ENCODE assay signal across 11 cellular contexts in the genomic region with DNA sequence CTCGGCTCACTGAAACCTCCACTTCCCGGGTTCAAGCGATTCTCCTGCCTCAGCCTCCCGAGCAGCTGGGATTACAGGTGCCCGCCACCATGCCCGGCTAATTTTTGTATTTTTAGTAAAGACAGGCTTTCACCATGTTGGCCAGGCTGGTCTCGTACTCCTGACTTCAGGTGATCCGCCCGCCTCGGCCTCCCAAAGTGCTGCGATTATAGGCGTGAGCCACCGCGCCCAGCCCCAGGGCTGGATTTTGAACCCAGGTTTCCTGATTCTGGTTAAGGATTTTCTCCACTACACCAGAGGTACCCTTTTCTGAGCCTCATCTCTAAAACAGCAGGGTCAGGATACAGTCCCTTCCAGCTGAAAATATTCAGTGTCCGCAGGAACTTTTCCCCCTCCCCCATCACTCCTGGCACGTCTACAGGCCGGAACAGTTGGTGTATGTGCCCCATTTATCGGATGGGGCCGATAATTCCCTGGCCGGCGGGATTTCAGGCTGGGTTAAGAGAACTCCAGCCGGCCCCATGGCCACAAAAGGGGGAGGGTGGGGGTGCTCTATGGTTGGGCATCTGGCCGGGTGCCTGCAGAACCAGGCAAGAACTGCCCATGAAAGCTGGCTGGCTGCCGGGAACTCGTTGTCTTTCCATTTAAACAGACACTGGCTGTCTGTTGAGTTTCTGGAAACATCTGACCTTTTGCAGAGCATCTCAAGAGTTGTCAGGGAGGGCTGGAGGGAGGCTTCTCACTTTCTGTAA. TPM values are rescaled to one million over a fixed set of nuclear protein-coding genes. Genes with fewer than 3 reads are reported as not detected.
DNase-seq lines count a peak whose midpoint lies in the region; ATAC-seq and TF ChIP-seq lines count a peak whose summit lies in the region.
"Had no signal": no experiment of that assay in that cellular context is flagged by ENCODE, and none has a peak within 500 bp of the region (broad histone marks: within the 10 kb centered on the region; RNA-seq: fewer than 3 reads in every experiment).

No MANE protein-coding gene starts in this region.

- H3K4me3 Mint-ChIP-seq in effector memory CD8-positive, alpha-beta T cell = no peak overlapping the region
- H3K4me3 Mint-ChIP-seq: activated CD8-positive, alpha-beta T cell treated with anti-CD3 and anti-CD28 coated beads, Interleukin-2, amount 10 ng/mL, durations not matched to agents 7 days and 5 days; HFFc6 had no signal

- H3K27ac Mint-ChIP-seq in effector memory CD8-positive, alpha-beta T cell = no peak overlapping the region
- H3K27ac Mint-ChIP-seq: activated CD8-positive, alpha-beta T cell treated with anti-CD3 and anti-CD28 coated beads, Interleukin-2, amount 10 ng/mL, durations not matched to agents 7 days and 5 days; HFFc6 had no signal

- no peaks in the 10 kb centered on the region for H3K36me3 Mint-ChIP-seq in effector memory CD8-positive, alpha-beta T cell (ENCODE audit: insufficient read depth)

- H3F3A ChIP-seq in GM23248 (ENCODE audit: insufficient read depth) = no peaks in the 10 kb centered on the region

- peak; percentile 45 for DNase-seq in GM23248
- peak; percentile 8 to 98 (median 80) for DNase-seq in anterior cingulate cortex (lab: John Stamatoyannopoulos, UW)
- DNase-seq in left ventricle myocardium superior = peak; percentile 96
- DNase-seq in psoas muscle = peak; percentile 79 to 88
- DNase-seq in GF-D8 (lab: John Stamatoyannopoulos, UW) = no peak
- no peak for DNase-seq in effector memory CD8-positive, alpha-beta T cell
- no peak for DNase-seq in activated naive CD4-positive, alpha-beta T cell treated with Interleukin-2 at 50 U/mL for 16 hours
- DNase-seq: activated CD8-positive, alpha-beta T cell treated with anti-CD3 and anti-CD28 coated beads, Interleukin-2, amount 10 ng/mL, durations not matched to agents 7 days and 5 days; HFFc6; NCI-H1417 treated with DMSO at 0.1 percent for 48 hours had no signal

- H3K4me1 ChIP-seq in GM23248 (ENCODE audit: insufficient read depth) (0 out of 2 replicates have a peak, but pooled peaks cover 3% of the 10 kb centered on the region), psoas muscle (peaks cover 5% of the 10 kb centered on the region)

- H2AFZ ChIP-seq in GM23248 = peak overlapping the region; percentile 62

- no peaks in the 10 kb centered on the region for H3K9me2 ChIP-seq in GM23248 (ENCODE audit: insufficient read depth)

- H3K36me3 ChIP-seq in GM23248 (ENCODE audit: low read depth) (no peaks in the 10 kb centered on the region), psoas muscle (ENCODE audit: insufficient read depth in 1 of 2, low read depth in 1 of 2) (no peaks in the 10 kb centered on the region)

- H3K27me3 Mint-ChIP-seq in effector memory CD8-positive, alpha-beta T cell = peaks cover 0 to 4% of the 10 kb centered on the region in 2 donors

- H3K9me3 ChIP-seq in GM23248 (ENCODE audit: low read depth) (no peaks in the 10 kb centered on the region), psoas muscle (no peaks in the 10 kb centered on the region)

- no peaks in the 10 kb centered on the region for H3K9me3 Mint-ChIP-seq in effector memory CD8-positive, alpha-beta T cell

- in situ Hi-C loops in GM23248 (cut with MboI) = no loop called here

- WGBS in GM23248 (ENCODE audit: low coverage in 1 of 2, low lambda C conversion rate in 2 of 2, missing lambda C conversion rate in 2 of 2), 2 experiments = 64 to 65% methylated on average over 25 of the region's 25 CpGs
- WGBS in psoas muscle, 3 donors = 49 to 53% (median 49%) methylated on average over 24 to 25 of the region's 25 CpGs

- TF ChIP-seq CTCF in psoas muscle (IDR thresholded peaks at IDR 0.05) = no peak

- no peak overlapping the region for H3K4me2 ChIP-seq in GM23248 (ENCODE audit: unreplicated experiment)

- ATAC-seq in left ventricle myocardium superior = peak; percentile 86
- peak; percentile 57 to 88 (median 75) for ATAC-seq in psoas muscle
- ATAC-seq in GM18870 (IDR thresholded peaks at IDR 0.05; ENCODE audit: unreplicated experiment) = no peak
- no peak for ATAC-seq in effector memory CD8-positive, alpha-beta T cell (replicated peaks)
- ATAC-seq: activated CD8-positive, alpha-beta T cell treated with anti-CD3 and anti-CD28 coated beads, Interleukin-2, amount 10 ng/mL, durations not matched to agents 7 days and 5 days had no signal

- H3K27ac ChIP-seq in GM23248 (no peak overlapping the region), psoas muscle (peak overlapping the region; percentile 42)

- H3K9ac ChIP-seq in GM23248 = no peak overlapping the region

- peaks cover 10 to 11% of the 10 kb centered on the region in 2 donors for H3K4me1 Mint-ChIP-seq in effector memory CD8-positive, alpha-beta T cell (ENCODE audit: low read depth in 2 of 2)

- intact Hi-C loops in left ventricle myocardium superior (cut with micrococcal nuclease) (no loop called here), psoas muscle (cut with DNase I) (no loop called here)

- no peaks in the 10 kb centered on the region for H3K27me3 ChIP-seq in GM23248 (replicated peaks; ENCODE audit: insufficient read depth)
- peaks cover 0 to 2% (median 0%) of the 10 kb centered on the region in 3 donors for H3K27me3 ChIP-seq in psoas muscle (ENCODE audit: insufficient read depth in 3 of 3, low read length in 2 of 3)

- H4K20me1 ChIP-seq in GM23248 (ENCODE audit: insufficient read depth) = no peaks in the 10 kb centered on the region

- H3K79me2 ChIP-seq in GM23248 (ENCODE audit: insufficient read depth) = no peaks in the 10 kb centered on the region

- no peak overlapping the region for H3K4me3 ChIP-seq in GM23248
- peak overlapping the region; percentile 44 for H3K4me3 ChIP-seq in psoas muscle

RNA-seq across cellular contexts. Expression of a gene that starts 26.8 kb away (rescaled TPM):
- 3.2 and 3.6 TPM in 2 replicates for total RNA-seq in GM23248 (2014; rRNA removed; shearing (Covaris generic))
- polyA plus RNA-seq in GM23248 (2016; fragmentation: Nextera tagmentation; extraction: Ambion mirVana) (4.5 and 4.7 TPM in 2 replicates), psoas muscle (1 to 10 TPM; 1.4 to 3.3 (median 1.8) TPM)
- total RNA-seq in left ventricle myocardium superior (23.9 TPM), psoas muscle (10 to 100 TPM in 1 of 4 donors, 1 to 10 TPM in 3; 4.4 to 10.8 (median 4.5) TPM)

RNA-seq across cellular contexts. Expression of a gene that starts 59.4 kb away (rescaled TPM):
- 30.7 and 45.8 TPM in 2 replicates for total RNA-seq in GM23248 (2014; rRNA removed; shearing (Covaris generic))
- polyA plus RNA-seq in GM23248 (2016; fragmentation: Nextera tagmentation; extraction: Ambion mirVana) = 123 and 129 TPM in 2 replicates
- total RNA-seq in left ventricle myocardium superior = 71.7 TPM
- 10 to 100 TPM; 45.7 to 58.1 (median 56.6) TPM for total RNA-seq in psoas muscle
- 100 to 1,000 TPM in 1 of 3 donors, 10 to 100 TPM in 2; 72.0 to 154 (median 96.5) TPM for polyA plus RNA-seq in psoas muscle

RNA-seq across cellular contexts. Expression of a gene that starts 59.7 kb away (rescaled TPM):
- 9.0 TPM in 2 replicates for total RNA-seq in GM23248 (2014; rRNA removed; shearing (Covaris generic))
- polyA plus RNA-seq in GM23248 (2016; fragmentation: Nextera tagmentation; extraction: Ambion mirVana) (1.3 TPM in 2 replicates), psoas muscle (1 to 10 TPM in 2 of 3 donors, under 1 TPM in 1; 0.96 to 5.9 (median 3.1) TPM)
- total RNA-seq in left ventricle myocardium superior (13.8 TPM), psoas muscle (1 to 10 TPM; 1.3 to 4.5 (median 2.6) TPM)

Comparison
In these comparisons a context has a peak if more than half of its experiments do, and no peak if none do; other contexts are left out.
1. DNase-seq: peak in GM23248 (single experiment), anterior cingulate cortex (58 of 58), left ventricle myocardium superior (single experiment) and psoas muscle (2 of 2); none in GF-D8 (single experiment), effector memory CD8-positive, alpha-beta T cell (0 of 3) and activated naive CD4-positive, alpha-beta T cell treated with Interleukin-2 at 50 U/mL for 16 hours (single experiment).
2. ATAC-seq: peak in left ventricle myocardium superior (single experiment) and psoas muscle (4 of 4); none in GM18870 (single experiment) and effector memory CD8-positive, alpha-beta T cell (single experiment).